In the genomic region with DNA sequence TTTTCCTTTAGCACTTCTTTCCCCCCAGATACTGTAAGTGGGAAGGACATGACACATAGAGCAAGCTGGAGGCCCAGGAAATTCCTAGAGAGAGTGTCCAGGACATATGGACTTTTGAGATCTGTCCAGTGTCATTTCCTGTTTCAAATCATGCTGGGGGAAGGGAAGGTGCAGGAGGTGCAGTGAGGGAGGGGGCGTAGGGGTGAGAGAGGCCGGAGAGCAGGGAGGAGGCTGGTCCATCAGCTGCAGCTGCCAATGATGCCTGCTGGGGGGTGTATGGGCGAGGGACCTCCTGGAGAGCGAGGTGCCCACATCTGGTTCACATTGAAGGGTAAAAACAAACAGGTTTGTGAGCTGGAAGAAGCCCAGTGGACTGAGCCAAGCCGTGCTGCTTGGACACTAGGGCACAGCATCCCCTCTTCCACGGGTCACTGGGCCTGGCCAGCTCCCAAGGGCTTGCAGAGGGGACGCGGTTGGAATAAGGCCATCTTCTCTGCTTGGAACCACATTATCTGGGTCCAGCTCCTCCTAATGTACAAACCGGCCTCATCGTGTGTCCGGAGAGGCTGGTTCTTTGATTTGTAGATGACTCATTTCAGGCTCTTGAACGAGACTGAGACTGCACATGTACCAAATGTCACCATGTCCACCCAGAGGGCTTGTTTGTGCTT, we compare ENCODE assay signal across 12 cellular contexts.
DNase-seq lines count a peak whose midpoint lies in the region; ATAC-seq and TF ChIP-seq lines count a peak whose summit lies in the region.
"Had no signal": no experiment of that assay in that cellular context is flagged by ENCODE, and none has a peak within 500 bp of the region (broad histone marks: within the 10 kb centered on the region; RNA-seq: fewer than 3 reads in every experiment).

No MANE protein-coding gene starts in this region.

- no peaks in the 10 kb centered on the region for H3K36me3 ChIP-seq in heart right ventricle
- no peaks in the 10 kb centered on the region for H3K36me3 ChIP-seq in prostate gland

- H3K27ac ChIP-seq in heart right ventricle: peak overlapping the region in 3 of 10 donors; percentile 9 to 60 (median 50)
- no peak overlapping the region for H3K27ac ChIP-seq in prostate gland

- H3K27me3 ChIP-seq in heart right ventricle (no peaks in the 10 kb centered on the region), prostate gland (replicated peaks; ENCODE audit: insufficient read depth) (no peaks in the 10 kb centered on the region)

- H3K9me3 ChIP-seq in heart right ventricle (no peaks in the 10 kb centered on the region), prostate gland (no peaks in the 10 kb centered on the region)

- peaks cover 0 to 21% (median 12%) of the 10 kb centered on the region in 9 donors for H3K4me1 ChIP-seq in heart right ventricle
- H3K4me1 ChIP-seq in prostate gland (replicated peaks): no peaks in the 10 kb centered on the region

- H3K4me3 ChIP-seq in heart right ventricle (no peak overlapping the region), prostate gland (no peak overlapping the region)

- no peak for TF ChIP-seq POLR2A in prostate gland (IDR thresholded peaks at IDR 0.05)

- WGBS in heart right ventricle, 2 donors: 44 to 52% methylated on average over 12 of the region's 12 CpGs
- WGBS in prostate gland: 46% methylated on average over 12 of the region's 12 CpGs

- TF ChIP-seq CTCF in heart right ventricle (IDR thresholded peaks at IDR 0.05) (no peak), prostate gland (IDR thresholded peaks at IDR 0.05) (no peak)

- ATAC-seq in heart right ventricle: peak; percentile 48 to 88 (median 66)
- ATAC-seq in sciatic nerve: peak; percentile 77
- ATAC-seq in HG03378 (IDR thresholded peaks at IDR 0.05; ENCODE audit: unreplicated experiment): no peak
- ATAC-seq in GM19328 (IDR thresholded peaks at IDR 0.05; ENCODE audit: unreplicated experiment): no peak
- ATAC-seq in HG03108 (IDR thresholded peaks at IDR 0.05; ENCODE audit: unreplicated experiment): no peak

- intact Hi-C loops in heart right ventricle (cut with DNase I) (loop anchor here in 4 of 10 donors (5.0 to 10.0 kb wide), 2 partner anchors 68 to 70 kb away; a partner anchor contains a TSS), sciatic nerve (cut with DNase I) (no loop called here), prostate gland (cut with DNase I) (no loop called here)

- DNase-seq in HCEC 1CT (peak; percentile 83), T1000 (lab: John Stamatoyannopoulos, UW) (peak; percentile 41), heart right ventricle (peak; percentile 29 to 42), sciatic nerve (ENCODE audit: low spot score) (no peak), prostate gland (ENCODE audit: low spot score) (no peak)
- DNase-seq: activated CD4-positive, alpha-beta T cell treated with anti-CD3 and anti-CD28 coated beads, Interleukin-2, amount 50 U/mL, for 1 hour; activated naive CD8-positive, alpha-beta T cell treated with anti-CD3 and anti-CD28 coated beads, Interleukin-2, amount 10 ng/mL, durations not matched to agents 7 days and 5 days; GF-D8; MM.1S had no signal

Comparison
In these comparisons a context has a peak if more than half of its experiments do, and no peak if none do; other contexts are left out.
1. DNase-seq: peak in HCEC 1CT (single experiment), T1000 (single experiment) and heart right ventricle (2 of 2); none in sciatic nerve (single experiment) and prostate gland (single experiment).
2. ATAC-seq: peak in heart right ventricle (8 of 8) and sciatic nerve (single experiment); none in HG03378 (single experiment), GM19328 (single experiment) and HG03108 (single experiment).